In the genomic region with DNA sequence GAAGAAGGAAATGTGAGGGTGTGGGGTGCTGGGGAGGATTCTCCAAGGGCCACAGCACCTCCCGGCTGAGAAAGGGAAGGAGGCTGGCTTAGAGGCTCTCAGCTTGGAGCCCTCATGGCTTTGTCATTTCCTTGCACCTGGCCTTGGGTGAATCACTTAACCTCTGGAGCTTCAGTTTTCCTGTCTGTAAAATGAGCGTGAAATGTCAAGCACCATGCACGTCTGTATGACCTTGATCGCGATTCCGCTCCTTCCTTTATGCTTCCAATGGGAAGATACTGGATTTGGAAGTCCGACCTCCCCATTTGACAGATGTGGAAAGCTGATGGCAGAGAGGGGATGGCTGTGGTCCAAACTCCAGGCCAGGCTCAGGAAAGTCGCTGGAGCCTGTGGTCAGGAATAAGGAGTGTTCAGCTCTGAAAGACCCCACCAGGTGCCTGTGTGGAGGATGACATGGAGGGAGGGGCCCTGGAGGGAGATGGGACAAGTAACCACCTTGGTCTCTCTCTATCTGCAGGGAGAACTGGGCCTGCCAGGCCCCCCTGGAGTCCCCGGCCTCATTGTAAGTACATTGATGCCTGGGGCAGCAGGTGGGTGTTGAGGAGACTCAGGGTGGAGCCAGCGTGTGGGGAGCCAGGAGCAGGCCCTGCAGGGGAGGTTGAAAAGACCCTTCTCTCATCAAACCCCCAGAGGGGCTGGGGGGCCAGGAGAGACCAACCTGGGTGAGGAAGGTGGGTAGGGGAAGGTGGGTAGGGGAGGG, we compare ENCODE assay signal across 8 cellular contexts.
"Had no signal": no experiment of that assay in that cellular context is flagged by ENCODE, and none has a peak within 500 bp of the region (broad histone marks: within the 10 kb centered on the region; RNA-seq: fewer than 3 reads in every experiment).

No MANE protein-coding gene starts in this region.

- DNase-seq: body of pancreas; foreskin melanocyte; heart right ventricle; kidney; left ventricle myocardium superior; stimulated activated CD4-positive, alpha-beta T cell treated with anti-CD3 and anti-CD28 coated beads, Interleukin-15, amount 100 ng/mL, for 24 hours; stimulated activated CD4-positive, alpha-beta T cell treated with anti-CD3 and anti-CD28 coated beads, Interleukin-4, amount 100 ng/mL, for 4 hours had no signal

- ATAC-seq: activated CD4-positive, CD25-positive, alpha-beta regulatory T cell treated with anti-CD3 and anti-CD28 coated beads, Interleukin-2, amount 50 U/mL, for 24 hours; body of pancreas; heart right ventricle; left ventricle myocardium superior had no signal
